1 cellular context compared by ENCODE assay signal in the genomic region with DNA sequence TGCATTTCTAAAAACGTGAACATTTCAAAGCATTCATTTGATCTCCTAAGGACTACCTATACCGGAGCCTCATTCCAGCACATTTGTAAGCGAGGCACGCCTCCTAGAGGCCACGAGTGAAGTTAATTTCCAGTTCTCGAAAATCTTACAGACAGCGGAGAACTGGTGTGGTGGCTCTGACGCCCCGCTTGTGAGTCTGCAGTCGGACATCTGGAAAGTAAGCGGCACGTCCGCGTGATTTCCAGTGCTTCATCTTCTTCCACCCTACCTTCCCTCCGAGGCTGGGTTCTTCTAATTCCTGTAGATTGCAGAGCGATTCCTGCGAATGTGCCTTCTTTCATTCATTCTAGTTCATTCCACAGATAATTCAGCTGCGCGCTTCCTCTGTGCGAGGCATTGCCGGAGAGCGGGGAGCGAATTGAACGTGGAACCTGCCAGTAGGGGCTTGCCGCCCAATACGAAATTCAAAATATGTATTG.
A peak's percentile ranks its signal among the peaks of the same experiment; 100 is the strongest.
TF ChIP-seq lines count a peak whose summit lies in the region.

No MANE protein-coding gene starts in this region.

TF ChIP-seq in HEK293, 187 proteins besides CTCF, POLR2A, EP300 and RAD21 (continued from another document and continues in another):
- TF ChIP-seq, protein P1, sequence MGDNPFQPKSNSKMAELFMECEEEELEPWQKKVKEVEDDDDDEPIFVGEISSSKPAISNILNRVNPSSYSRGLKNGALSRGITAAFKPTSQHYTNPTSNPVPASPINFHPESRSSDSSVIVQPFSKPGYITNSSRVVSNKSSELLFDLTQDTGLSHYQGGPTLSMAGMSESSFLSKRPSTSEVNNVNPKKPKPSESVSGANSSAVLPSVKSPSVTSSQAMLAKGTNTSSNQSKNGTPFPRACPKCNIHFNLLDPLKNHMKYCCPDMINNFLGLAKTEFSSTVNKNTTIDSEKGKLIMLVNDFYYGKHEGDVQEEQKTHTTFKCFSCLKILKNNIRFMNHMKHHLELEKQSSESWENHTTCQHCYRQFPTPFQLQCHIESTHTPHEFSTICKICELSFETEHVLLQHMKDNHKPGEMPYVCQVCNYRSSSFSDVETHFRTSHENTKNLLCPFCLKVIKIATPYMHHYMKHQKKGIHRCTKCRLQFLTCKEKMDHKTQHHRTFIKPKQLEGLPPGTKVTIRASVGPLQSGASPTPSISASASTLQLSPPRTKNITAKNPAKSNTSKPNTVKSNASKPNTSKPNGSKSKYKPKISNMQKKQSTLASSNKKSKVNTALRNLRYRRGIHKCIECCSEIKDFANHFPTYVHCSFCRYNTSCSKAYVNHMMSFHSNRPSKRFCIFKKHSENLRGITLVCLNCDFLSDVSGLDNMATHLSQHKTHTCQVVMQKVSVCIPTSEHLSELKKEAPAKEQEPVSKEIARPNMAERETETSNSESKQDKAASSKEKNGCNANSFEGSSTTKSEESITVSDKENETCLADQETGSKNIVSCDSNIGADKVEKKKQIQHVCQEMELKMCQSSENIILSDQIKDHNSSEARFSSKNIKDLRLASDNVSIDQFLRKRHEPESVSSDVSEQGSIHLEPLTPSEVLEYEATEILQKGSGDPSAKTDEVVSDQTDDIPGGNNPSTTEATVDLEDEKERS (tag by site-specific recombination; IDR thresholded peaks at IDR 0.05), result no peak
- peak; percentile 45; the same call in 1 of the 2 replicates for TF ChIP-seq ZBTB20 (tag by site-specific recombination; IDR thresholded peaks at IDR 0.05)
- TF ChIP-seq ZNF155 (tag by site-specific recombination; IDR thresholded peaks at IDR 0.05), result no peak
- TF ChIP-seq GLI4 (tag by site-specific recombination; IDR thresholded peaks at IDR 0.05), result no peak
- TF ChIP-seq, protein P2, sequence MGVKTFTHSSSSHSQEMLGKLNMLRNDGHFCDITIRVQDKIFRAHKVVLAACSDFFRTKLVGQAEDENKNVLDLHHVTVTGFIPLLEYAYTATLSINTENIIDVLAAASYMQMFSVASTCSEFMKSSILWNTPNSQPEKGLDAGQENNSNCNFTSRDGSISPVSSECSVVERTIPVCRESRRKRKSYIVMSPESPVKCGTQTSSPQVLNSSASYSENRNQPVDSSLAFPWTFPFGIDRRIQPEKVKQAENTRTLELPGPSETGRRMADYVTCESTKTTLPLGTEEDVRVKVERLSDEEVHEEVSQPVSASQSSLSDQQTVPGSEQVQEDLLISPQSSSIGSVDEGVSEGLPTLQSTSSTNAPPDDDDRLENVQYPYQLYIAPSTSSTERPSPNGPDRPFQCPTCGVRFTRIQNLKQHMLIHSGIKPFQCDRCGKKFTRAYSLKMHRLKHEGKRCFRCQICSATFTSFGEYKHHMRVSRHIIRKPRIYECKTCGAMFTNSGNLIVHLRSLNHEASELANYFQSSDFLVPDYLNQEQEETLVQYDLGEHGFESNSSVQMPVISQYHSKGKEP (tag by site-specific recombination; IDR thresholded peaks at IDR 0.05), result no peak
- no peak for TF ChIP-seq ZNF610 (tag by site-specific recombination; IDR thresholded peaks at IDR 0.05; ENCODE audit: borderline replicate concordance)
- no peak for TF ChIP-seq ZNF133 (tag by site-specific recombination; IDR thresholded peaks at IDR 0.05)
- no peak for TF ChIP-seq ZNF830 (tag by site-specific recombination; IDR thresholded peaks at IDR 0.05; ENCODE audit: low read depth)
- TF ChIP-seq ZNF223 (tag by site-specific recombination; IDR thresholded peaks at IDR 0.05), result no peak
- TF ChIP-seq, protein P3, sequence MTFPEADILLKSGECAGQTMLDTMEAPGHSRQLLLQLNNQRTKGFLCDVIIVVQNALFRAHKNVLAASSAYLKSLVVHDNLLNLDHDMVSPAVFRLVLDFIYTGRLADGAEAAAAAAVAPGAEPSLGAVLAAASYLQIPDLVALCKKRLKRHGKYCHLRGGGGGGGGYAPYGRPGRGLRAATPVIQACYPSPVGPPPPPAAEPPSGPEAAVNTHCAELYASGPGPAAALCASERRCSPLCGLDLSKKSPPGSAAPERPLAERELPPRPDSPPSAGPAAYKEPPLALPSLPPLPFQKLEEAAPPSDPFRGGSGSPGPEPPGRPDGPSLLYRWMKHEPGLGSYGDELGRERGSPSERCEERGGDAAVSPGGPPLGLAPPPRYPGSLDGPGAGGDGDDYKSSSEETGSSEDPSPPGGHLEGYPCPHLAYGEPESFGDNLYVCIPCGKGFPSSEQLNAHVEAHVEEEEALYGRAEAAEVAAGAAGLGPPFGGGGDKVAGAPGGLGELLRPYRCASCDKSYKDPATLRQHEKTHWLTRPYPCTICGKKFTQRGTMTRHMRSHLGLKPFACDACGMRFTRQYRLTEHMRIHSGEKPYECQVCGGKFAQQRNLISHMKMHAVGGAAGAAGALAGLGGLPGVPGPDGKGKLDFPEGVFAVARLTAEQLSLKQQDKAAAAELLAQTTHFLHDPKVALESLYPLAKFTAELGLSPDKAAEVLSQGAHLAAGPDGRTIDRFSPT (tag by site-specific recombination; IDR thresholded peaks at IDR 0.05), result no peak
- TF ChIP-seq, protein P4, sequence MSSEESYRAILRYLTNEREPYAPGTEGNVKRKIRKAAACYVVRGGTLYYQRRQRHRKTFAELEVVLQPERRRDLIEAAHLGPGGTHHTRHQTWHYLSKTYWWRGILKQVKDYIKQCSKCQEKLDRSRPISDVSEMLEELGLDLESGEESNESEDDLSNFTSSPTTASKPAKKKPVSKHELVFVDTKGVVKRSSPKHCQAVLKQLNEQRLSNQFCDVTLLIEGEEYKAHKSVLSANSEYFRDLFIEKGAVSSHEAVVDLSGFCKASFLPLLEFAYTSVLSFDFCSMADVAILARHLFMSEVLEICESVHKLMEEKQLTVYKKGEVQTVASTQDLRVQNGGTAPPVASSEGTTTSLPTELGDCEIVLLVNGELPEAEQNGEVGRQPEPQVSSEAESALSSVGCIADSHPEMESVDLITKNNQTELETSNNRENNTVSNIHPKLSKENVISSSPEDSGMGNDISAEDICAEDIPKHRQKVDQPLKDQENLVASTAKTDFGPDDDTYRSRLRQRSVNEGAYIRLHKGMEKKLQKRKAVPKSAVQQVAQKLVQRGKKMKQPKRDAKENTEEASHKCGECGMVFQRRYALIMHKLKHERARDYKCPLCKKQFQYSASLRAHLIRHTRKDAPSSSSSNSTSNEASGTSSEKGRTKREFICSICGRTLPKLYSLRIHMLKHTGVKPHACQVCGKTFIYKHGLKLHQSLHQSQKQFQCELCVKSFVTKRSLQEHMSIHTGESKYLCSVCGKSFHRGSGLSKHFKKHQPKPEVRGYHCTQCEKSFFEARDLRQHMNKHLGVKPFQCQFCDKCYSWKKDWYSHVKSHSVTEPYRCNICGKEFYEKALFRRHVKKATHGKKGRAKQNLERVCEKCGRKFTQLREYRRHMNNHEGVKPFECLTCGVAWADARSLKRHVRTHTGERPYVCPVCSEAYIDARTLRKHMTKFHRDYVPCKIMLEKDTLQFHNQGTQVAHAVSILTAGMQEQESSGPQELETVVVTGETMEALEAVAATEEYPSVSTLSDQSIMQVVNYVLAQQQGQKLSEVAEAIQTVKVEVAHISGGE (tag by site-specific recombination; conservative IDR thresholded peaks at IDR 0.05; ENCODE audit: low read depth), result peak; percentile 94
- TF ChIP-seq ZNF785 (tag by site-specific recombination; IDR thresholded peaks at IDR 0.05), result no peak
- no peak for TF ChIP-seq ZNF169 (tag by site-specific recombination; IDR thresholded peaks at IDR 0.05)
- TF ChIP-seq, protein P5, sequence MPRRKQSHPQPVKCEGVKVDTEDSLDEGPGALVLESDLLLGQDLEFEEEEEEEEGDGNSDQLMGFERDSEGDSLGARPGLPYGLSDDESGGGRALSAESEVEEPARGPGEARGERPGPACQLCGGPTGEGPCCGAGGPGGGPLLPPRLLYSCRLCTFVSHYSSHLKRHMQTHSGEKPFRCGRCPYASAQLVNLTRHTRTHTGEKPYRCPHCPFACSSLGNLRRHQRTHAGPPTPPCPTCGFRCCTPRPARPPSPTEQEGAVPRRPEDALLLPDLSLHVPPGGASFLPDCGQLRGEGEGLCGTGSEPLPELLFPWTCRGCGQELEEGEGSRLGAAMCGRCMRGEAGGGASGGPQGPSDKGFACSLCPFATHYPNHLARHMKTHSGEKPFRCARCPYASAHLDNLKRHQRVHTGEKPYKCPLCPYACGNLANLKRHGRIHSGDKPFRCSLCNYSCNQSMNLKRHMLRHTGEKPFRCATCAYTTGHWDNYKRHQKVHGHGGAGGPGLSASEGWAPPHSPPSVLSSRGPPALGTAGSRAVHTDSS (tag by site-specific recombination; IDR thresholded peaks at IDR 0.05), result peak; percentile 5; the same call in 1 of the 2 replicates
- peak; percentile 43 for TF ChIP-seq ZNF394 (tag by site-specific recombination; IDR thresholded peaks at IDR 0.05; ENCODE audit: borderline replicate concordance)
- TF ChIP-seq TRIM28 (IDR thresholded peaks at IDR 0.05; ENCODE audit: borderline replicate concordance, low read length), result peak; percentile 58; the same call in 1 of the 2 replicates
- no peak for TF ChIP-seq ZNF544 (tag by site-specific recombination; IDR thresholded peaks at IDR 0.05)
- TF ChIP-seq ZNF433 (tag by site-specific recombination; IDR thresholded peaks at IDR 0.05; ENCODE audit: low read depth), result no peak
- no peak for TF ChIP-seq ZNF366 (tag by site-specific recombination; conservative IDR thresholded peaks at IDR 0.05)
- TF ChIP-seq SALL2 (tag by site-specific recombination; IDR thresholded peaks at IDR 0.05; ENCODE audit: borderline replicate concordance), result no peak
- TF ChIP-seq SP2 (tag by site-specific recombination; IDR thresholded peaks at IDR 0.05), result no peak
- no peak for TF ChIP-seq ZNF175 (tag by site-specific recombination; IDR thresholded peaks at IDR 0.05)
- no peak for TF ChIP-seq ZNF529 (tag by site-specific recombination; IDR thresholded peaks at IDR 0.05; ENCODE audit: insufficient replicate concordance)
- TF ChIP-seq, protein P6, sequence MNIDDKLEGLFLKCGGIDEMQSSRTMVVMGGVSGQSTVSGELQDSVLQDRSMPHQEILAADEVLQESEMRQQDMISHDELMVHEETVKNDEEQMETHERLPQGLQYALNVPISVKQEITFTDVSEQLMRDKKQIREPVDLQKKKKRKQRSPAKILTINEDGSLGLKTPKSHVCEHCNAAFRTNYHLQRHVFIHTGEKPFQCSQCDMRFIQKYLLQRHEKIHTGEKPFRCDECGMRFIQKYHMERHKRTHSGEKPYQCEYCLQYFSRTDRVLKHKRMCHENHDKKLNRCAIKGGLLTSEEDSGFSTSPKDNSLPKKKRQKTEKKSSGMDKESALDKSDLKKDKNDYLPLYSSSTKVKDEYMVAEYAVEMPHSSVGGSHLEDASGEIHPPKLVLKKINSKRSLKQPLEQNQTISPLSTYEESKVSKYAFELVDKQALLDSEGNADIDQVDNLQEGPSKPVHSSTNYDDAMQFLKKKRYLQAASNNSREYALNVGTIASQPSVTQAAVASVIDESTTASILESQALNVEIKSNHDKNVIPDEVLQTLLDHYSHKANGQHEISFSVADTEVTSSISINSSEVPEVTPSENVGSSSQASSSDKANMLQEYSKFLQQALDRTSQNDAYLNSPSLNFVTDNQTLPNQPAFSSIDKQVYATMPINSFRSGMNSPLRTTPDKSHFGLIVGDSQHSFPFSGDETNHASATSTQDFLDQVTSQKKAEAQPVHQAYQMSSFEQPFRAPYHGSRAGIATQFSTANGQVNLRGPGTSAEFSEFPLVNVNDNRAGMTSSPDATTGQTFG (tag by site-specific recombination; IDR thresholded peaks at IDR 0.05; ENCODE audit: borderline replicate concordance), result no peak
- no peak for TF ChIP-seq ZNF221 (tag by site-specific recombination; IDR thresholded peaks at IDR 0.05; ENCODE audit: borderline replicate concordance)
- no peak for TF ChIP-seq ZFP69B (tag by site-specific recombination; IDR thresholded peaks at IDR 0.05)
- peak; percentile 95 for TF ChIP-seq ZBTB17 (tag by site-specific recombination; IDR thresholded peaks at IDR 0.05)
- TF ChIP-seq GLIS1 (tag by site-specific recombination; IDR thresholded peaks at IDR 0.05), result no peak
- TF ChIP-seq ZBTB7A (tag by site-specific recombination; IDR thresholded peaks at IDR 0.05; ENCODE audit: low read depth), result no peak
- no peak for TF ChIP-seq OSR2 (tag by site-specific recombination; IDR thresholded peaks at IDR 0.05)
- TF ChIP-seq SCRT2 (tag by site-specific recombination; IDR thresholded peaks at IDR 0.05), result no peak
- TF ChIP-seq, protein P7, sequence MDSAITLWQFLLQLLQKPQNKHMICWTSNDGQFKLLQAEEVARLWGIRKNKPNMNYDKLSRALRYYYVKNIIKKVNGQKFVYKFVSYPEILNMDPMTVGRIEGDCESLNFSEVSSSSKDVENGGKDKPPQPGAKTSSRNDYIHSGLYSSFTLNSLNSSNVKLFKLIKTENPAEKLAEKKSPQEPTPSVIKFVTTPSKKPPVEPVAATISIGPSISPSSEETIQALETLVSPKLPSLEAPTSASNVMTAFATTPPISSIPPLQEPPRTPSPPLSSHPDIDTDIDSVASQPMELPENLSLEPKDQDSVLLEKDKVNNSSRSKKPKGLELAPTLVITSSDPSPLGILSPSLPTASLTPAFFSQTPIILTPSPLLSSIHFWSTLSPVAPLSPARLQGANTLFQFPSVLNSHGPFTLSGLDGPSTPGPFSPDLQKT (IDR thresholded peaks at IDR 0.05; ENCODE audit: borderline replicate concordance, low read depth, low read length), result no peak
- TF ChIP-seq, protein P8, sequence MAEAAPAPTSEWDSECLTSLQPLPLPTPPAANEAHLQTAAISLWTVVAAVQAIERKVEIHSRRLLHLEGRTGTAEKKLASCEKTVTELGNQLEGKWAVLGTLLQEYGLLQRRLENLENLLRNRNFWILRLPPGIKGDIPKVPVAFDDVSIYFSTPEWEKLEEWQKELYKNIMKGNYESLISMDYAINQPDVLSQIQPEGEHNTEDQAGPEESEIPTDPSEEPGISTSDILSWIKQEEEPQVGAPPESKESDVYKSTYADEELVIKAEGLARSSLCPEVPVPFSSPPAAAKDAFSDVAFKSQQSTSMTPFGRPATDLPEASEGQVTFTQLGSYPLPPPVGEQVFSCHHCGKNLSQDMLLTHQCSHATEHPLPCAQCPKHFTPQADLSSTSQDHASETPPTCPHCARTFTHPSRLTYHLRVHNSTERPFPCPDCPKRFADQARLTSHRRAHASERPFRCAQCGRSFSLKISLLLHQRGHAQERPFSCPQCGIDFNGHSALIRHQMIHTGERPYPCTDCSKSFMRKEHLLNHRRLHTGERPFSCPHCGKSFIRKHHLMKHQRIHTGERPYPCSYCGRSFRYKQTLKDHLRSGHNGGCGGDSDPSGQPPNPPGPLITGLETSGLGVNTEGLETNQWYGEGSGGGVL (tag by site-specific recombination; IDR thresholded peaks at IDR 0.05), result no peak
- TF ChIP-seq ZNF558 (tag by site-specific recombination; IDR thresholded peaks at IDR 0.05), result no peak; the same call in 1 of the 2 replicates
- TF ChIP-seq ZNF214 (tag by site-specific recombination; IDR thresholded peaks at IDR 0.05; ENCODE audit: borderline replicate concordance), result no peak
- no peak for TF ChIP-seq KLF8 (tag by site-specific recombination; IDR thresholded peaks at IDR 0.05)
- TF ChIP-seq ZNF624 (tag by site-specific recombination; IDR thresholded peaks at IDR 0.05), result no peak
- TF ChIP-seq ZNF174 (tag by site-specific recombination; IDR thresholded peaks at IDR 0.05), result no peak
- TF ChIP-seq ZNF521 (tag by site-specific recombination; IDR thresholded peaks at IDR 0.05), result no peak
- TF ChIP-seq ZNF10 (tag by site-specific recombination; IDR thresholded peaks at IDR 0.05), result no peak
- TF ChIP-seq ZNF121 (tag by site-specific recombination; IDR thresholded peaks at IDR 0.05), result no peak
- TF ChIP-seq ZSCAN23 (tag by site-specific recombination; IDR thresholded peaks at IDR 0.05), result no peak
